8 cellular contexts compared by ENCODE assay signal in the genomic region with DNA sequence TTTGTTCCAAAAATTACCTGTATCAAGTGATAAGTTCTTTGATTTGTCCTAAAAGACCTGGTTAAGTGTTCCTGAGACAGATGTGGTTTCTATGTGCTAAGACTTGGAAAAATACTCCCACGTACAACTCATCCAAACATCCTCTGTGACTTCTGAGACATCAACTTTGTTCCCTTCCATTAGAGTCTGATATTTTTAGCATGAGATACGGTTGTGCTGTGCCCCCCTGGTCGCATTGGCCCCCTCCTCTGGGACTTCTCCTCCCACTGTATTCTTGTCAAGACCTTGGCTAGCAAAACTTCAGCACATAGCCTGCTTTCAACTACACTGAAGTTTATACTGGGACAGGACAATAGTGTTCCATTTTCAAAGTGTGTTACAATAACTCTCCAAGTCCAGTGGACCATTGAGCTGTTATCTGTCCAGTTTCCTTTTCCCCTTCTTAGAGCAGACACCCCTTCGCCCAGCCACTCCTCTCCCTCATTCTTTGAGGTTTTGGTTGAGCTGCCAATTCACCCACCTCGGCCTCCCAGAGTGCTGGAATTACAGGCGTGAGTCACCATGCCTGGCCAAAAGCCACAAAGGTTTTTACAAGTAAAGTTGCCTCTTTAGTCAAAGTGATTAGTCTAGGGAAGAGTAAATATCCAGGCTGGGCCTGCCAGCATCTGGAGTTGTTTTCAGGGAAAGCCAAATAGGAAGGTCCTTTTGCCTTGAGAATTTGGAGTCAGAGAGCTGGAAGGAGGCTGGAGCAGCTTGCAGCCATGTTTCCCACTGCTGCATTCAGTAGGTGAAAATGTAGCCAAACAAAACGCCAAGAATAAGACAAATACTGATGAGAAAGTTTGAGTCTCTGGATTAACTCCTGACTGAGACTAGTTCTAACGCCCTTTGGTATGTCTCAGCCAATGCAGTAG. TPM values are rescaled to one million over a fixed set of nuclear protein-coding genes. Genes with fewer than 3 reads are reported as not detected.
DNase-seq lines count a peak whose midpoint lies in the region; ATAC-seq and TF ChIP-seq lines count a peak whose summit lies in the region.

No MANE protein-coding gene starts in this region.

- RAD21 ChIA-PET in HCT116 (lab: Charles Lee; ENCODE audit: low non-redundant PET in 1 of 2, low total read pairs in 2 of 2, uncharacterized antibody in 2 of 2, unreplicated experiment in 2 of 2): interaction anchor here in 1 of 2 experiments (0.6 to 1.0 kb wide), 2 partner anchors 10 to 100 kb away, joined by 3 to 4 read pairs; no protein-coding TSS in a partner anchor

- BruUV-seq in HCT116 (replicated peaks; lab: Mats Ljungman, UMichigan): no TSS peak

- CTCF ChIA-PET in HCT116 (lab: Charles Lee): interaction anchor here (0.7 to 1.3 kb wide), 3 partner anchors 55 to 175 kb away, joined by 3 to 4 read pairs (median 3); no protein-coding TSS in a partner anchor

- H3K9ac ChIP-seq in HCT116 (ENCODE audit: low read length): no peak overlapping the region

- H3K4me1 ChIP-seq in HCT116 (ENCODE audit: control insufficient read depth in 1 of 2, insufficient read depth in 2 of 2, low read length in 2 of 2) (peaks cover 26 to 36% of the 10 kb centered on the region in 2 experiments), psoas muscle (peaks cover 32% of the 10 kb centered on the region)

- ATAC-seq in HCT116 (peak; percentile 89), psoas muscle (peak; percentile 57 to 82 (median 68)), HG03442 (IDR thresholded peaks at IDR 0.05; ENCODE audit: unreplicated experiment) (no peak), HG02571 (IDR thresholded peaks at IDR 0.05; ENCODE audit: unreplicated experiment) (no peak)

- H3K27ac ChIP-seq in HCT116 (ENCODE audit: low read depth, low read length) (no peak overlapping the region), psoas muscle (peak overlapping the region; percentile 68)

- peaks cover 4% of the 10 kb centered on the region; the same call in 1 of the 2 replicates for H4K20me1 ChIP-seq in HCT116 (ENCODE audit: insufficient read depth)

- intact Hi-C loops in HCT116 (cut with micrococcal nuclease) (no loop called here), psoas muscle (cut with DNase I) (no loop called here)

- H3K9me2 ChIP-seq in HCT116 (ENCODE audit: insufficient read depth): no peaks in the 10 kb centered on the region

- POLR2A ChIA-PET in HCT116 (lab: Charles Lee): interaction anchor here (0.7 kb wide), 1 partner anchor 31 kb away, joined by 3 read pairs; no protein-coding TSS in a partner anchor

- no peak for TF ChIP-seq POLR2A in HCT116 (IDR thresholded peaks at IDR 0.05; ENCODE audit: borderline replicate concordance, extremely low read depth, insufficient read depth, insufficient read length)

- no peaks in the 10 kb centered on the region for H3K36me3 ChIP-seq in HCT116 (ENCODE audit: control insufficient read depth in 1 of 2, insufficient read depth in 2 of 2, low read length in 2 of 2)
- peaks cover 0 to 8% of the 10 kb centered on the region in 2 donors for H3K36me3 ChIP-seq in psoas muscle (ENCODE audit: insufficient read depth in 1 of 2, low read depth in 1 of 2)

- WGBS in psoas muscle, 3 donors: 34 to 41% (median 36%) methylated on average over 8 of the region's 8 CpGs

- H3K4me2 ChIP-seq in HCT116 (ENCODE audit: low read length): peak overlapping the region; percentile 58

- no peaks in the 10 kb centered on the region for H3K79me2 ChIP-seq in HCT116 (ENCODE audit: insufficient read depth, low read length)

- H3K4me3 ChIP-seq in HCT116 (replicated peaks in 1 of 2; ENCODE audit: low read depth in 1 of 2, low read length in 2 of 2) (peak overlapping the region; percentile 2 to 6; a peak in 1 of 4 replicates), psoas muscle (no peak overlapping the region)

- no peak overlapping the region for H2AFZ ChIP-seq in HCT116 (ENCODE audit: low read depth, low read length, poor library complexity, severe bottlenecking)

- DNase-seq in HCT116 (ENCODE audit: low read depth, low spot score): peak; percentile 75
- peak; percentile 98 for DNase-seq in RPMI7951 (ENCODE audit: low read depth)
- DNase-seq in fibroblast of the conjunctiva (ENCODE audit: low read depth): peak; percentile 81
- DNase-seq in psoas muscle: peak; percentile 84 to 86
- DNase-seq in NCI-H1092 treated with DMSO at 0.1 percent for 48 hours (lab: John Stamatoyannopoulos, UW): no peak
- no peak for DNase-seq in DMS153 treated with DMSO at 0.1 percent for 48 hours (lab: John Stamatoyannopoulos, UW; ENCODE audit: unreplicated experiment)

- TF ChIP-seq CTCF in HCT116 (IDR thresholded peaks at IDR 0.05 in 2 of 3, conservative IDR thresholded peaks at IDR 0.05 in 1 of 3; ENCODE audit: borderline replicate concordance in 1 of 3, insufficient read depth in 1 of 3, low read depth in 2 of 3, low read length in 2 of 3): no peak
- no peak for TF ChIP-seq CTCF in psoas muscle (IDR thresholded peaks at IDR 0.05)

- no peak for TF ChIP-seq RAD21 in HCT116 (IDR thresholded peaks at IDR 0.05; ENCODE audit: low read depth)

- peaks cover 77% of the 10 kb centered on the region for H3K27me3 ChIP-seq in HCT116 (ENCODE audit: insufficient read depth, low read length)
- H3K27me3 ChIP-seq in psoas muscle (ENCODE audit: insufficient read depth in 3 of 3, low read length in 2 of 3): no peaks in the 10 kb centered on the region

- H3K9me3 ChIP-seq in HCT116 (ENCODE audit: control insufficient read depth in 1 of 2, insufficient read depth in 1 of 2, low read depth in 1 of 2, low read length in 2 of 2) (no peaks in the 10 kb centered on the region), psoas muscle (no peaks in the 10 kb centered on the region)

TF ChIP-seq in HCT116, 20 proteins besides CTCF, POLR2A, EP300 and RAD21 (continues in another document):
- TF ChIP-seq CBX3 (IDR thresholded peaks at IDR 0.05; ENCODE audit: low read depth) (peak; percentile 89), EZH2phosphoT487 (IDR thresholded peaks at IDR 0.05; ENCODE audit: borderline replicate concordance) (no peak), EGR1 (IDR thresholded peaks at IDR 0.05; ENCODE audit: low read depth) (peak; percentile 53; the same call in 1 of the 2 replicates), TCF7L2 (IDR thresholded peaks at IDR 0.05; ENCODE audit: borderline replicate concordance, extremely low read depth, insufficient read depth, insufficient read length) (peak; percentile 60), SIN3A (IDR thresholded peaks at IDR 0.05; ENCODE audit: low read depth) (peak; percentile 57; the same call in 1 of the 2 replicates), CEBPB (IDR thresholded peaks at IDR 0.05; ENCODE audit: low read depth) (peak; percentile 61), FOSL1 (IDR thresholded peaks at IDR 0.05; ENCODE audit: low read depth) (peak; percentile 93), SRF (IDR thresholded peaks at IDR 0.05; ENCODE audit: low read depth) (0 out of 2 replicates have a peak, but pooled peaks have one; percentile 28), JUND (IDR thresholded peaks at IDR 0.05) (peak; percentile 95), YY1 (IDR thresholded peaks at IDR 0.05; ENCODE audit: extremely low read depth, insufficient replicate concordance, low read depth, low read length) (no peak)
- TF ChIP-seq, protein P1, sequence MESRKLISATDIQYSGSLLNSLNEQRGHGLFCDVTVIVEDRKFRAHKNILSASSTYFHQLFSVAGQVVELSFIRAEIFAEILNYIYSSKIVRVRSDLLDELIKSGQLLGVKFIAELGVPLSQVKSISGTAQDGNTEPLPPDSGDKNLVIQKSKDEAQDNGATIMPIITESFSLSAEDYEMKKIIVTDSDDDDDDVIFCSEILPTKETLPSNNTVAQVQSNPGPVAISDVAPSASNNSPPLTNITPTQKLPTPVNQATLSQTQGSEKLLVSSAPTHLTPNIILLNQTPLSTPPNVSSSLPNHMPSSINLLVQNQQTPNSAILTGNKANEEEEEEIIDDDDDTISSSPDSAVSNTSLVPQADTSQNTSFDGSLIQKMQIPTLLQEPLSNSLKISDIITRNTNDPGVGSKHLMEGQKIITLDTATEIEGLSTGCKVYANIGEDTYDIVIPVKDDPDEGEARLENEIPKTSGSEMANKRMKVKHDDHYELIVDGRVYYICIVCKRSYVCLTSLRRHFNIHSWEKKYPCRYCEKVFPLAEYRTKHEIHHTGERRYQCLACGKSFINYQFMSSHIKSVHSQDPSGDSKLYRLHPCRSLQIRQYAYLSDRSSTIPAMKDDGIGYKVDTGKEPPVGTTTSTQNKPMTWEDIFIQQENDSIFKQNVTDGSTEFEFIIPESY (IDR thresholded peaks at IDR 0.05; ENCODE audit: extremely low read depth, insufficient replicate concordance, low read length): no peak
- TF ChIP-seq, protein P2, sequence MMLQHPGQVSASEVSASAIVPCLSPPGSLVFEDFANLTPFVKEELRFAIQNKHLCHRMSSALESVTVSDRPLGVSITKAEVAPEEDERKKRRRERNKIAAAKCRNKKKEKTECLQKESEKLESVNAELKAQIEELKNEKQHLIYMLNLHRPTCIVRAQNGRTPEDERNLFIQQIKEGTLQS (IDR thresholded peaks at IDR 0.05): no peak
- TF ChIP-seq, protein P3, sequence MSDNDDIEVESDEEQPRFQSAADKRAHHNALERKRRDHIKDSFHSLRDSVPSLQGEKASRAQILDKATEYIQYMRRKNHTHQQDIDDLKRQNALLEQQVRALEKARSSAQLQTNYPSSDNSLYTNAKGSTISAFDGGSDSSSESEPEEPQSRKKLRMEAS (IDR thresholded peaks at IDR 0.05): peak; percentile 41; the same call in 1 of the 2 replicates

RNA-seq across cellular contexts. Expression of a gene that starts 17.8 kb away (rescaled TPM):
- total RNA-seq in HCT116 (2021; ENCODE audit: unreplicated experiment) (67.4 TPM), psoas muscle (100 to 1,000 TPM; 267 to 504 (median 329) TPM)
- polyA plus RNA-seq in HCT116 (2012): 90.4 and 93.9 TPM in 2 replicates
- 38.4 and 38.8 TPM in 2 replicates for total RNA-seq in RPMI7951 (2014; rRNA removed; shearing (Covaris generic))
- polyA plus RNA-seq in psoas muscle: 100 to 1,000 TPM in 2 of 3 donors, 10 to 100 TPM in 1; 97.3 to 493 (median 311) TPM

Comparison
In these comparisons a context has a peak if more than half of its experiments do, and no peak if none do; other contexts are left out.
1. ATAC-seq: peak in HCT116 (single experiment) and psoas muscle (4 of 4); none in HG03442 (single experiment) and HG02571 (single experiment).
2. DNase-seq: peak in HCT116 (single experiment), RPMI7951 (single experiment), fibroblast of the conjunctiva (single experiment) and psoas muscle (2 of 2); none in NCI-H1092 treated with DMSO at 0.1 percent for 48 hours (single experiment) and DMS153 treated with DMSO at 0.1 percent for 48 hours (single experiment).